In the genomic region with DNA sequence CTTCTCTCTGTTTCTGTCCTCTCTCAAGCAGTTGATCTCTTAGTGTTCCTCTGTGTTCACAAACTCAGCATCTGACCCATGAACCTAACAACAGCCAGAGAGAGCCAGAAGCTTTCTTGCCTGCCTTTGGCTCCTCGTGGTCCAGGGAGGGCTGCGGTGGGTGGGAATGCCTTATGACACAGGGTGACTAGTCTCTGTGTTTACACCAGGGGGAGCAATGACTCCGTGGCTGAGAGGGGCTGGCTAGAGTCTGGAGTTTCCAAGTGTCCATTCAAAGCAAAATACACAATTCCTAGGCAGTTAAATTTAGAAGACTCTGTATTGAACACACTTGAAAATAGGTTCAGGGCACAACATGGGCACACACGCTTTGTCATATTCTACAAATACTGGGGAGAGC, we compare ENCODE assay signal across 8 cellular contexts.
DNase-seq lines count a peak whose midpoint lies in the region; ATAC-seq and TF ChIP-seq lines count a peak whose summit lies in the region.

No MANE protein-coding gene starts in this region.

- no peak overlapping the region for H3K9ac ChIP-seq in endodermal cell (ENCODE audit: extremely low read depth, low read length, poor library complexity, severe bottlenecking)

- H3K4me1 Mint-ChIP-seq in endodermal cell = no peaks in the 10 kb centered on the region
- no peaks in the 10 kb centered on the region for H3K4me1 Mint-ChIP-seq in CD4-positive, alpha-beta T cell (ENCODE audit: low read depth)

- H3K36me3 Mint-ChIP-seq in endodermal cell (ENCODE audit: low read depth) = no peaks in the 10 kb centered on the region
- no peaks in the 10 kb centered on the region for H3K36me3 Mint-ChIP-seq in CD4-positive, alpha-beta T cell (ENCODE audit: low read depth)

- CTCF ChIA-PET in CD4-positive, alpha-beta T cell (lab: Charles Lee) = no interaction called here

- ATAC-seq in GM21717 (IDR thresholded peaks at IDR 0.05; ENCODE audit: unreplicated experiment) = peak; percentile 64
- ATAC-seq in mucosa of descending colon = peak; percentile 73
- no peak for ATAC-seq in CD4-positive, alpha-beta T cell (ENCODE audit: poor library complexity)

- H3K4me3 ChIP-seq in endodermal cell (ENCODE audit: low read length) (no peak overlapping the region), mucosa of descending colon (no peak overlapping the region)

- H3K9me3 ChIP-seq in endodermal cell (ENCODE audit: control insufficient read depth, low read length) (peaks cover 9% of the 10 kb centered on the region), mucosa of descending colon (peaks cover 2% of the 10 kb centered on the region)
- H3K9me3 ChIP-seq in CD4-positive, alpha-beta T cell (ENCODE audit: control insufficient read depth, low read length) = peaks cover 4% of the 10 kb centered on the region

- H3K9me3 Mint-ChIP-seq in endodermal cell = peaks cover 10% of the 10 kb centered on the region
- peaks cover 6% of the 10 kb centered on the region for H3K9me3 Mint-ChIP-seq in CD4-positive, alpha-beta T cell

- 8 to 29% methylated on average over 2 to 4 of the region's 4 CpGs for WGBS in endodermal cell (ENCODE audit: insufficient coverage in 1 of 2, insufficient read length in 1 of 2), 2 experiments

- DNase-seq in ELF-1 (ENCODE audit: low read depth, low spot score) (peak; percentile 63), NCI-H82 treated with DMSO at 0.1 percent for 48 hours (lab: John Stamatoyannopoulos, UW; ENCODE audit: unreplicated experiment) (peak; percentile 16), endodermal cell (peak; percentile 84), mucosa of descending colon (peak in 2 of 3 donors; percentile 39 to 45)
- DNase-seq in CD4-positive, alpha-beta T cell = no peak
- no peak for DNase-seq in stimulated activated CD4-positive, alpha-beta T cell treated with anti-CD3 and anti-CD28 coated beads, Interleukin-2, amount 100 ng/mL, for 48 hours
- DNase-seq in activated CD4-positive, CD25-positive, alpha-beta regulatory T cell treated with anti-CD3 and anti-CD28 coated beads, Interleukin-2, amount 50 U/mL, for 72 hours = no peak

- H3K27ac Mint-ChIP-seq in endodermal cell = no peak overlapping the region
- H3K27ac Mint-ChIP-seq in CD4-positive, alpha-beta T cell = no peak overlapping the region

- intact Hi-C loops in mucosa of descending colon (cut with DNase I, micrococcal nuclease) = loop anchor here in 1 of 2 donors (10.0 kb wide), 1 partner anchor 131 kb away; no protein-coding TSS in a partner anchor
- intact Hi-C loops in CD4-positive, alpha-beta T cell (cut with DNase I, micrococcal nuclease) = no loop called here

- peaks cover 16% of the 10 kb centered on the region for H3K27me3 Mint-ChIP-seq in endodermal cell (ENCODE audit: insufficient read depth)
- peaks cover 6% of the 10 kb centered on the region for H3K27me3 Mint-ChIP-seq in CD4-positive, alpha-beta T cell

- no peaks in the 10 kb centered on the region for H3K4me1 ChIP-seq in endodermal cell (ENCODE audit: control insufficient read depth, insufficient read depth, low read length)
- H3K4me1 ChIP-seq in mucosa of descending colon (ENCODE audit: low read depth) = no peaks in the 10 kb centered on the region

- TF ChIP-seq CTCF in endodermal cell (conservative IDR thresholded peaks at IDR 0.05) = peak; percentile 81
- TF ChIP-seq CTCF in mucosa of descending colon (IDR thresholded peaks at IDR 0.05) = no peak
- no peak for TF ChIP-seq CTCF in CD4-positive, alpha-beta T cell (IDR thresholded peaks at IDR 0.05)

- POLR2A ChIA-PET in CD4-positive, alpha-beta T cell (lab: Charles Lee) = no interaction called here

- no peak overlapping the region for H3K27ac ChIP-seq in endodermal cell (ENCODE audit: low read depth, low read length)
- H3K27ac ChIP-seq in CD4-positive, alpha-beta T cell (ENCODE audit: low read depth, low read length) = no peak overlapping the region

- H3K4me3 Mint-ChIP-seq in endodermal cell = no peak overlapping the region
- H3K4me3 Mint-ChIP-seq in CD4-positive, alpha-beta T cell = no peak overlapping the region

- no peaks in the 10 kb centered on the region for H3K27me3 ChIP-seq in endodermal cell (ENCODE audit: control insufficient read depth, insufficient read depth, low read length, poor library complexity, severe bottlenecking)
- no peaks in the 10 kb centered on the region for H3K27me3 ChIP-seq in CD4-positive, alpha-beta T cell (ENCODE audit: control insufficient read depth, insufficient read depth, low read length)

- H3K36me3 ChIP-seq in endodermal cell (ENCODE audit: control insufficient read depth, insufficient read depth, low read length) = no peaks in the 10 kb centered on the region
- no peaks in the 10 kb centered on the region for H3K36me3 ChIP-seq in mucosa of descending colon (ENCODE audit: low read depth)

Comparison
In these comparisons a context has a peak if more than half of its experiments do, and no peak if none do; other contexts are left out.
1. DNase-seq: peak in ELF-1 (single experiment), NCI-H82 treated with DMSO at 0.1 percent for 48 hours (single experiment), endodermal cell (single experiment) and mucosa of descending colon (2 of 3); none in CD4-positive, alpha-beta T cell (0 of 10), stimulated activated CD4-positive, alpha-beta T cell treated with anti-CD3 and anti-CD28 coated beads, Interleukin-2, amount 100 ng/mL, for 48 hours (0 of 2) and activated CD4-positive, CD25-positive, alpha-beta regulatory T cell treated with anti-CD3 and anti-CD28 coated beads, Interleukin-2, amount 50 U/mL, for 72 hours (single experiment).